9 cellular contexts compared by ENCODE assay signal in genomic region chr1:247578946-247579460, GRCh38. TPM values are rescaled to one million over a fixed set of nuclear protein-coding genes. Genes with fewer than 3 reads are reported as not detected.
"Had no signal": no experiment of that assay in that cellular context is flagged by ENCODE, and none has a peak within 500 bp of the region (broad histone marks: within the 10 kb centered on the region; RNA-seq: fewer than 3 reads in every experiment).

No MANE protein-coding gene starts in this region.

- H3K4me3 Mint-ChIP-seq: H9 had no signal

- H2AFZ ChIP-seq: GM23248 had no signal

- DNase-seq: GM23248, H9, HCEC 1CT, IMR-90, KBM-7 had no signal

- FAIRE-seq: H1, H54 had no signal

- H3K9ac ChIP-seq: GM23248, KMS-11 had no signal

- H3K9me3 Mint-ChIP-seq: H9 had no signal

- H3K4me2 ChIP-seq: KMS-11 had no signal

- H3K4me3 ChIP-seq: GM23248 had no signal

- H3K27ac ChIP-seq: GM23248, KMS-11 had no signal

- H3K4me1 Mint-ChIP-seq: H9 had no signal

- H3K27ac Mint-ChIP-seq: H9 had no signal

RNA-seq across cellular contexts. Expression of gene OR2G2, which starts 9.2 kb away (rescaled TPM):
- total RNA-seq: GM23248, H1, H9, HT-29, IMR-90 had no signal
- polyA plus RNA-seq: GM23248, H1, IMR-90 had no signal

RNA-seq across cellular contexts. Expression of gene OR2G3, which starts 26.4 kb away (rescaled TPM):
- total RNA-seq: GM23248, H1, H9, HT-29, IMR-90 had no signal
- polyA plus RNA-seq: GM23248, H1, IMR-90 had no signal

RNA-seq across cellular contexts. Expression of gene GCSAML, which starts 30.1 kb away (rescaled TPM):
- total RNA-seq: GM23248, H1, H9, HT-29, IMR-90 had no signal
- polyA plus RNA-seq: GM23248, H1, IMR-90 had no signal

RNA-seq across cellular contexts. Expression of gene OR2C3, which starts 42.8 kb away (rescaled TPM):
- total RNA-seq: H1, H9, HT-29, IMR-90 had no signal
- polyA plus RNA-seq: GM23248, H1, IMR-90 had no signal
